8 cellular contexts compared by ENCODE assay signal in genomic region chr2:102143450-102143985, GRCh38. TPM values are rescaled to one million over a fixed set of nuclear protein-coding genes. Genes with fewer than 3 reads are reported as not detected.
DNase-seq lines count a peak whose midpoint lies in the region; ATAC-seq, FAIRE-seq and TF ChIP-seq lines count a peak whose summit lies in the region.

No MANE protein-coding gene starts in this region.

- POLR2A ChIA-PET in HEK293 (lab: Yijun Ruan, JAX) = no interaction called here

- H3K27ac ChIP-seq in HEK293 (ENCODE audit: extremely low read depth, low read depth, low read length) (no peak overlapping the region), body of pancreas (peak overlapping the region; percentile 84 to 98 (median 92)), small intestine (ENCODE audit: low read depth in 1 of 2, low read length in 1 of 2) (peak overlapping the region; percentile 76 to 97)

- H3K9me3 ChIP-seq in HEK293 (ENCODE audit: control insufficient read depth, insufficient read depth, low read depth, low read length) (no peaks in the 10 kb centered on the region), body of pancreas (no peaks in the 10 kb centered on the region), small intestine (ENCODE audit: control insufficient read depth, low read depth) (no peaks in the 10 kb centered on the region)

- WGBS in body of pancreas, 2 donors = 14 to 16% methylated on average over 8 to 10 of the region's 10 CpGs
- 64 to 85% (median 85%) methylated on average over 8 to 10 of the region's 10 CpGs for WGBS in small intestine, 3 donors

- no peaks in the 10 kb centered on the region for H3K4me1 ChIP-seq in HEK293 (ENCODE audit: control insufficient read depth, insufficient read depth, low read length)
- peaks cover 58% of the 10 kb centered on the region for H3K4me1 ChIP-seq in body of pancreas
- peaks cover 0 to 2% of the 10 kb centered on the region in 2 donors for H3K4me1 ChIP-seq in small intestine (ENCODE audit: control insufficient read depth in 2 of 2, insufficient read depth in 1 of 2, low read depth in 1 of 2, low read length in 1 of 2)

- no peak for FAIRE-seq in small intestine (lab: Jason Lieb, UNC)

- H3K4me3 ChIP-seq in HEK293 (ENCODE audit: low read depth, low read length) (no peak overlapping the region), body of pancreas (peak overlapping the region; percentile 8 to 53), small intestine (ENCODE audit: low read depth in 1 of 2, low read length in 2 of 2) (peak overlapping the region in 1 of 2 donors; percentile 31)

- H3K27me3 ChIP-seq in body of pancreas (no peaks in the 10 kb centered on the region), small intestine (ENCODE audit: control insufficient read depth in 2 of 2, insufficient read depth in 2 of 2, low read length in 2 of 2) (peaks cover 3% of the 10 kb centered on the region in 2 donors)

- no peak for TF ChIP-seq POLR2A in body of pancreas (IDR thresholded peaks at IDR 0.05)

- ATAC-seq in body of pancreas = no peak
- no peak for ATAC-seq in HG03108 (IDR thresholded peaks at IDR 0.05; ENCODE audit: unreplicated experiment)

- DNase-seq in body of pancreas (peak in 2 of 4 donors; percentile 41 to 57), iPS-NIHi7 (ENCODE audit: extremely low spot score) (peak; percentile 24), small intestine (no peak), middle frontal gyrus (ENCODE audit: extremely low spot score, low spot score) (no peak), hippocampal formation (lab: John Stamatoyannopoulos, UW) (no peak), NCI-H1092 (lab: John Stamatoyannopoulos, UW) (no peak)

- no peaks in the 10 kb centered on the region for H3K36me3 ChIP-seq in HEK293 (ENCODE audit: control insufficient read depth in 2 of 2, insufficient read depth in 1 of 2, low read length in 2 of 2)
- no peaks in the 10 kb centered on the region for H3K36me3 ChIP-seq in body of pancreas (replicated peaks in 1 of 2; ENCODE audit: insufficient read depth in 1 of 2, low read depth in 2 of 2)
- H3K36me3 ChIP-seq in small intestine (ENCODE audit: control insufficient read depth in 2 of 2, insufficient read depth in 2 of 2, low read length in 2 of 2) = no peaks in the 10 kb centered on the region

- intact Hi-C loops in body of pancreas (cut with DNase I) = no loop called here

- CTCF ChIA-PET in HEK293 (lab: Yijun Ruan, JAX) = interaction anchor here (0.6 to 1.1 kb wide), 3 partner anchors 68 to 123 kb away, joined by 3 to 4 read pairs (median 4); no protein-coding TSS in a partner anchor

- no peak for TF ChIP-seq CTCF in HEK293 (tag by site-specific recombination; IDR thresholded peaks at IDR 0.05)
- no peak for TF ChIP-seq CTCF in body of pancreas (IDR thresholded peaks at IDR 0.05)

TF ChIP-seq in HEK293, 187 proteins besides CTCF, POLR2A, EP300 and RAD21:
- TF ChIP-seq ZNF391 (tag by site-specific recombination; IDR thresholded peaks at IDR 0.05; ENCODE audit: borderline replicate concordance, low read depth) (no peak), ZNF23 (tag by site-specific recombination; IDR thresholded peaks at IDR 0.05; ENCODE audit: borderline replicate concordance) (no peak), ZBTB10 (tag by site-specific recombination; IDR thresholded peaks at IDR 0.05) (no peak), ZNF248 (tag by site-specific recombination; IDR thresholded peaks at IDR 0.05) (no peak), RBAK (tag by site-specific recombination; IDR thresholded peaks at IDR 0.05) (no peak), SETDB1 (IDR thresholded peaks at IDR 0.05; ENCODE audit: insufficient read length, low read length) (peak; percentile 32), KLF9 (tag by site-specific recombination; IDR thresholded peaks at IDR 0.05; ENCODE audit: low read depth) (no peak), ZNF18 (tag by site-specific recombination; IDR thresholded peaks at IDR 0.05) (no peak)

RNA-seq across cellular contexts. Expression of gene IL1R1, which starts 1.0 kb away (rescaled TPM):
- 10 to 100 TPM; 53.4 to 55.4 TPM for total RNA-seq in body of pancreas
- polyA plus RNA-seq in small intestine = 10 to 100 TPM in 2 of 3 donors, 1 to 10 TPM in 1; 2.9 to 36.7 (median 18.4) TPM

RNA-seq across cellular contexts. Expression of gene IL1RL2, which starts 43.3 kb away (rescaled TPM):
- total RNA-seq in body of pancreas = under 1 TPM in 1 of 2 donors, not detected in 1; 0.52 TPM
- under 1 TPM in 1 of 3 donors, not detected in 2; 0.34 TPM for polyA plus RNA-seq in small intestine
